Comparison of ENCODE assay signal across 14 cellular contexts in the genomic region with DNA sequence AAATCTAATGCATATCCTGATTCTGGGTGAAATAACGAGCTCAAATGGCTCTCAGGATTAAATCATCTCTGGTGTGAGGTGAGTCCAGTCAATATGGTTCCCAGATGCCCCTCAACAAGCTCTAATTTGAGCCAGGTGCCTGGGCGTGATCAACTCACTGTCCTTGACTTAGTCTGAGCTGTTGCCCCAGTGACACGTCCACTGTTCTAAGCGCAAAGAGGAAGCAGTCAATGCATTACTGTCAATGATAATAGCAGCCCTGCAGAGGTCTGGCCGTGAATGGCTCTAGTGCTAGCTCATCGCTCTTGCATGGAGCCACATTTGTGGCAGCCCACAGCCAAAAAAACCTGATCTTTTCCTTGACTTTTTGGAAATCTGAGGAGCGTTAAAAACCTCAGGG.
DNase-seq lines count a peak whose midpoint lies in the region; ATAC-seq lines count a peak whose summit lies in the region.
"Had no signal": no experiment of that assay in that cellular context is flagged by ENCODE, and none has a peak within 500 bp of the region (broad histone marks: within the 10 kb centered on the region; RNA-seq: fewer than 3 reads in every experiment).

No MANE protein-coding gene starts in this region.

- H3K9me3 ChIP-seq in HUES64 (ENCODE audit: insufficient read depth, low read depth, low read length) (no peaks in the 10 kb centered on the region), iPS-20b (ENCODE audit: insufficient read depth, low read depth, low read length) (no peaks in the 10 kb centered on the region)
- H3K9me3 ChIP-seq: Caco-2, MG63 had no signal

- H3K36me3 ChIP-seq in HUES64 (ENCODE audit: insufficient read depth, low read length), result no peaks in the 10 kb centered on the region
- no peaks in the 10 kb centered on the region for H3K36me3 ChIP-seq in iPS-20b (ENCODE audit: insufficient read depth, low read depth, low read length)
- H3K36me3 ChIP-seq: MG63 had no signal

- H3K4me3 ChIP-seq in HUES64 (ENCODE audit: low read length) (no peak overlapping the region), iPS-20b (ENCODE audit: low read length) (no peak overlapping the region)
- H3K4me3 ChIP-seq: GM23248, MG63 had no signal

- WGBS in HUES64, result 56% methylated on average over 7 of the region's 7 CpGs

- ATAC-seq in GM18867 (IDR thresholded peaks at IDR 0.05; ENCODE audit: unreplicated experiment) (peak; percentile 42), GM18498 (IDR thresholded peaks at IDR 0.05; ENCODE audit: unreplicated experiment) (no peak)

- H3K4me1 ChIP-seq in HUES64 (ENCODE audit: insufficient read depth, low read length), result peaks cover 10% of the 10 kb centered on the region
- H3K4me1 ChIP-seq in iPS-20b (ENCODE audit: insufficient read depth, low read length), result peaks cover 7% of the 10 kb centered on the region; the same call in 1 of the 2 replicates
- H3K4me1 ChIP-seq: Caco-2 had no signal

- H3K9ac ChIP-seq in HUES64 (ENCODE audit: low read depth, low read length), result no peak overlapping the region
- 0 out of 2 replicates have a peak overlapping the region, but pooled peaks have one; percentile 37 for H3K9ac ChIP-seq in iPS-20b (ENCODE audit: low read depth, low read length)
- H3K9ac ChIP-seq: GM23248 had no signal

- H3K27me3 ChIP-seq in HUES64 (ENCODE audit: insufficient read depth, low read length) (no peaks in the 10 kb centered on the region), iPS-20b (ENCODE audit: insufficient read depth, low read length) (no peaks in the 10 kb centered on the region)
- H3K27me3 ChIP-seq: MG63 had no signal

- DNase-seq in NOMO-1 treated with dmso at 0.1 percent for 144 hours (lab: John Stamatoyannopoulos, UW; ENCODE audit: unreplicated experiment) (peak; percentile 10), NCI-H526 (lab: John Stamatoyannopoulos, UW) (no peak)
- no peak for DNase-seq in stimulated activated naive CD4-positive, alpha-beta T cell (lab: John Stamatoyannopoulos, UW)
- DNase-seq: Caco-2, GM23248, MG63, NCI-H2029 treated with DMSO at 0.1 percent for 48 hours, NCI-H226, NCI-H526 treated with DMSO at 0.1 percent for 48 hours, SHP77 treated with DMSO at 0.1 percent for 48 hours had no signal

- H3K27ac ChIP-seq in HUES64 (ENCODE audit: low read depth, low read length), result peak overlapping the region; percentile 51
- H3K27ac ChIP-seq in iPS-20b (ENCODE audit: low read length), result no peak overlapping the region
- H3K27ac ChIP-seq: GM23248 had no signal
